Comparison of ENCODE assay signal across 20 cellular contexts in the genomic region with DNA sequence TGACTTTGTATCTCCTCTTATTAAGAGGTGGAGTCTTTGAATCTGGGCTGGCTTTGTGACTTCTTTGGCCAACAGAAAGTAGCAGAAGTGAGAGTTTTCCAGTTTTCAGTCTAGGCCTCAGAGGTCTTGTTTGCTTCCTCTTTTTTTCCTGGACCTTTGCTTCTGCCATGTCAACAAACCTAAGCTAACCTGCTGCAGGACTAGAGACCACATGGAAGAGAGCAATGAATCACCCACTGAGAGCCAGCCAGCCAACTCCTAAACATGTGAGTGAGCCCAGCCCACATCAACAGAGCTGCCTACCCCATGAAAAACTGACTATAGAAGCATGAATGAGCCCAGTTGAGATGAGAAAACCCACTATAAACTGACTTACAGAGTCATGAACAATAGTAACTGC. TPM values are rescaled to one million over a fixed set of nuclear protein-coding genes. Genes with fewer than 3 reads are reported as not detected.
DNase-seq lines count a peak whose midpoint lies in the region; ATAC-seq and TF ChIP-seq lines count a peak whose summit lies in the region.
"Had no signal": no experiment of that assay in that cellular context is flagged by ENCODE, and none has a peak within 500 bp of the region (broad histone marks: within the 10 kb centered on the region; RNA-seq: fewer than 3 reads in every experiment).

No MANE protein-coding gene starts in this region.

- TF ChIP-seq POLR2A in heart left ventricle (IDR thresholded peaks at IDR 0.05) = no peak

- peaks cover 0 to 19% (median 3%) of the 10 kb centered on the region in 12 donors for H3K4me1 ChIP-seq in heart left ventricle

- peak; percentile 23 for DNase-seq in SIG-M5 treated with dmso at 0.1 percent for 504 hours (lab: John Stamatoyannopoulos, UW; ENCODE audit: unreplicated experiment)
- DNase-seq in SIG-M5 (lab: John Stamatoyannopoulos, UW) = no peak
- DNase-seq in NOMO-1 treated with DMSO at 0.1 percent for 48 hours (lab: John Stamatoyannopoulos, UW; ENCODE audit: unreplicated experiment) = peak; percentile 47
- peak; percentile 25 to 53 for DNase-seq in cardiac fibroblast (ENCODE audit: low read depth in 2 of 2)
- DNase-seq in retinal pigment epithelial cell (ENCODE audit: low read depth) = peak; percentile 8
- no peak for DNase-seq in heart left ventricle
- DNase-seq in OCI-M2 (lab: John Stamatoyannopoulos, UW; ENCODE audit: unreplicated experiment) = no peak
- DNase-seq: 8988T; activated CD8-positive, alpha-beta T cell treated with anti-CD3 and anti-CD28 coated beads for 36 hours; GF-D8; GOT3; NCI-H1436 treated with DMSO at 0.1 percent for 48 hours; NCI-H524; stimulated activated CD4-positive, alpha-beta T cell treated with anti-CD3 and anti-CD28 coated beads, Interleukin-4, amount 100 ng/mL, for 4 hours; upper lobe of left lung had no signal

- no peak for TF ChIP-seq CTCF in cardiac fibroblast (IDR thresholded peaks at IDR 0.05; ENCODE audit: low read depth, low read length)
- no peak for TF ChIP-seq CTCF in retinal pigment epithelial cell (conservative IDR thresholded peaks at IDR 0.05; ENCODE audit: low read depth, low read length)
- TF ChIP-seq CTCF in heart left ventricle (IDR thresholded peaks at IDR 0.05) = no peak

- H3K9me3 ChIP-seq in heart left ventricle = no peaks in the 10 kb centered on the region
- H3K9me3 ChIP-seq: neutrophil, upper lobe of left lung had no signal

- H3K27ac ChIP-seq in heart left ventricle = no peak overlapping the region
- H3K27ac ChIP-seq: neutrophil, RWPE1, upper lobe of left lung had no signal

- H3K27me3 ChIP-seq in heart left ventricle = no peaks in the 10 kb centered on the region
- H3K27me3 ChIP-seq: neutrophil, upper lobe of left lung had no signal

- intact Hi-C loops in heart left ventricle (cut with DNase I) = loop anchor here in 8 of 10 donors (5.0 to 10.0 kb wide), 4 partner anchors 162 to 757 kb away; no protein-coding TSS in a partner anchor

- no peak for ATAC-seq in heart left ventricle
- ATAC-seq in GM18520 (IDR thresholded peaks at IDR 0.05; ENCODE audit: unreplicated experiment) = no peak
- ATAC-seq: activated CD8-positive, alpha-beta T cell treated with anti-CD3 and anti-CD28 coated beads for 36 hours had no signal

- peaks cover 0 to 39% (median 30%) of the 10 kb centered on the region in 9 donors for H3K36me3 ChIP-seq in heart left ventricle

- H3K4me3 ChIP-seq in cardiac fibroblast (replicated peaks in 1 of 2; ENCODE audit: low read depth in 2 of 2, low read length in 2 of 2) = no peak overlapping the region
- no peak overlapping the region for H3K4me3 ChIP-seq in retinal pigment epithelial cell (ENCODE audit: low read length)
- no peak overlapping the region for H3K4me3 ChIP-seq in heart left ventricle
- H3K4me3 ChIP-seq: upper lobe of left lung had no signal

RNA-seq across cellular contexts. Expression of a gene that starts 29.9 kb away (rescaled TPM):
- total RNA-seq in heart left ventricle = 10 to 100 TPM; 25.7 to 76.3 (median 58.0) TPM
- polyA plus RNA-seq in heart left ventricle = 100 to 1,000 TPM in 1 of 2 donors, 10 to 100 TPM in 1; 90.1 to 144 TPM

RNA-seq across cellular contexts. Expression of a gene that starts 32.7 kb away (rescaled TPM):
- 10 to 100 TPM; 12.7 to 19.3 (median 16.5) TPM for total RNA-seq in heart left ventricle
- polyA plus RNA-seq in heart left ventricle = 1 to 10 TPM; 4.1 to 9.5 TPM

RNA-seq across cellular contexts. Expression of a gene that starts 42.8 kb away (rescaled TPM):
- total RNA-seq in heart left ventricle = under 1 TPM in 2 of 9 donors, not detected in 7; 0.07 to 0.21 TPM
- polyA plus RNA-seq in heart left ventricle = not detected
- total RNA-seq: fibroblast of villous mesenchyme, mesenteric fat pad had no signal

Comparison
In these comparisons a context has a peak if more than half of its experiments do, and no peak if none do; other contexts are left out.
1. DNase-seq: peak in SIG-M5 treated with dmso at 0.1 percent for 504 hours (single experiment), NOMO-1 treated with DMSO at 0.1 percent for 48 hours (single experiment), cardiac fibroblast (2 of 2) and retinal pigment epithelial cell (single experiment); none in SIG-M5 (single experiment), heart left ventricle (0 of 5) and OCI-M2 (single experiment).